In the genomic region with DNA sequence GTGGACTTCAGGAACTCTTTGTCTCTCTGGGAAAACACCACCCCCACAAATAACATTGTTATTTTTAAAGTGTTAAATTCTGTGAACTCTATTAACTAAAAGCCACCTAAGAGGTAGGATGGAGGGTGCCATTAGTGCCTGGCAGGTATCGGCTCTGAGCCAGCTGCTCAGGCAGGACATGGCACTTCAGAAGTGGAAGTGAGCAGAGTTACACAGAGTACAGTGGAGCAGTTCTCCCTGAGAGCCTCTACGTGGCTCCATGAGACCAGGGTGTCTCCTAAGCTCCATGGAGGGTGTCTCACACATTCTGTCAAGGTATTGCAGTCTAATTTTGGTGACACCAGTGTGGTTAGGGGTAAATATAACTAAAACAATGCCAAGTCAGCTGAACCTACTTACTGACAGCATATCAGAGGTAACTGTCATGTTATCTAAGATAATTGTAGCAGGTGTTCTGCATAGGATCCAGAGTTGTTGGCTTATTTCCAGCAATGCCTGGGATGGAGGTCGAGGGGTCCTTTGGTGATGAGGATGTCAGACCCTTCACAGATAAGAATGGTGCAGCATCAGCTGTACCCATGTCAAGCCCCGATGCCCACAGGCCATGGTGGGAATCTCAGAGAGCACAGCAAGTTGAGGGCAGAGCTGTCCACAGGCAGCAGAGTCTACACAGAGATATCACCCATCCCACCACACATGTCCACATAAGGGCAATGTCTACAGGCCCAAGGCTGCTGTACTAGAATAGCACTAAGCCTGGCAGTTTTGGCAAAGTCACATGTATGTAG, we compare ENCODE assay signal across 15 cellular contexts. TPM values are rescaled to one million over a fixed set of nuclear protein-coding genes. Genes with fewer than 3 reads are reported as not detected.
"Had no signal": no experiment of that assay in that cellular context is flagged by ENCODE, and none has a peak within 500 bp of the region (broad histone marks: within the 10 kb centered on the region; RNA-seq: fewer than 3 reads in every experiment).

No MANE protein-coding gene starts in this region.

- ATAC-seq: activated CD8-positive, alpha-beta memory T cell treated with anti-CD3 and anti-CD28 coated beads, Interleukin-2, amount 10 ng/mL, durations not matched to agents 7 days and 5 days; activated T-cell treated with anti-CD3 and anti-CD28 coated beads, Interleukin-2, amount 50 U/mL, for 4 hours; esophagus mucosa; mucosa of descending colon; naive thymus-derived CD8-positive, alpha-beta T cell; stimulated activated naive CD8-positive, alpha-beta T cell treated with anti-CD3 and anti-CD28 coated beads, Interleukin-15, Interleukin-2, amounts not matched to agents 100 U/mL and 50 U/mL, for 24 hours had no signal

- H3K4me1 ChIP-seq: sigmoid colon, uterus had no signal

- H3K9me3 ChIP-seq: mucosa of descending colon, prostate gland, sigmoid colon, suprapubic skin, uterus had no signal

- H3K36me3 ChIP-seq: prostate gland, suprapubic skin, uterus had no signal

- DNase-seq: activated CD4-positive, alpha-beta T cell treated with anti-CD3 and anti-CD28 coated beads, Interleukin-2, amount 50 U/mL, for 4 hours; activated CD8-positive, alpha-beta memory T cell treated with anti-CD3 and anti-CD28 coated beads, Interleukin-2, amount 10 ng/mL, durations not matched to agents 7 days and 5 days; activated effector memory CD4-positive, alpha-beta T cell treated with anti-CD3 and anti-CD28 coated beads, Interleukin-2, amount 50 U/mL, for 16 hours; activated T-cell treated with anti-CD3 and anti-CD28 coated beads, Interleukin-2, amount 50 U/mL, for 4 hours; hippocampal formation; mucosa of descending colon; naive thymus-derived CD8-positive, alpha-beta T cell; sigmoid colon; stimulated activated CD4-positive, alpha-beta T cell treated with anti-CD3 and anti-CD28 coated beads, Interleukin-12 subunit alpha, Interleukin-12 subunit beta, amount 100 ng/mL, for 4 hours; stimulated activated CD4-positive, alpha-beta T cell treated with anti-CD3 and anti-CD28 coated beads, Interleukin-2, amount 100 ng/mL, for 48 hours; stimulated activated naive CD8-positive, alpha-beta T cell treated with anti-CD3 and anti-CD28 coated beads, Interleukin-15, Interleukin-2, amounts not matched to agents 100 U/mL and 50 U/mL, for 24 hours; uterus had no signal

- H3K4me3 ChIP-seq: mucosa of descending colon, prostate gland, sigmoid colon, suprapubic skin, uterus had no signal

- H3K27me3 ChIP-seq: suprapubic skin, uterus had no signal

- H3K27ac ChIP-seq: sigmoid colon, suprapubic skin, uterus had no signal

RNA-seq across cellular contexts. Expression of a gene that starts 8.6 kb away (rescaled TPM):
- total RNA-seq: activated CD8-positive, alpha-beta memory T cell treated with anti-CD3 and anti-CD28 coated beads, Interleukin-2, amount 10 ng/mL, durations not matched to agents 7 days and 5 days had no signal
